In the genomic region with DNA sequence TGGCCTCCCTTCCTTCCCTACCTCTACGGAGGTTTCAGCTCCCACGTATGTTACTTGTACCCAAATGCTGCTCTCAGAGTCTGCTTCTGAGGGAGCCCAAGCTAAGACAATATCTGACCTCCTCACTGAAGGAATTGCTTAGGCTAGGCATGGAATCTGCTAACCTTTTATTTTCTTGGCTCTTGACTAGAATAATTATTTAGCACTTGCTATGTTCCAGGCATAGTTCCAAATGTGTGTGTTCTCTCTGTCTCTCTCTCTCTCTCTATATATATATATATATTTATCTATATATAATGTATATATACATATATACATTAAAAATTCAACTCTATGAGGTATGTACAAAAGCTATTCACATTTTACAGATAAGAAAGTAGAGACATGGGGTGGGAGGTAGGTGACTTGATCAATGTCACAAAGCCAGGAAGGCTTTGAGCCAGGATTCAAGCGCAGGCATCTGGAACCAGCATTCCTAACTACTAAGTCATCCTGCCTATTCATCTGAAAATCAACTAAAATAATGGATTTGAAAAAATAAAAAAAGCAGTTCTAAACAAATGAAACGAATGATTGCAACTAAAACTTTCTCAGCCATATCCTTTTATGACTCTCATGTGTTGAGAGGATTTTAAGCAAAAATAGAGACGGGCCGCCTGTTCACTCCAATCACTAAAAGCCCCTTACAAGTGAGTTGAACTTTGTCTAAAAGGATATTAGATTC, we compare ENCODE assay signal across 10 cellular contexts.
A peak's percentile ranks its signal among the peaks of the same experiment; 100 is the strongest.
DNase-seq lines count a peak whose midpoint lies in the region; ATAC-seq, FAIRE-seq and TF ChIP-seq lines count a peak whose summit lies in the region.
"Had no signal": no experiment of that assay in that cellular context is flagged by ENCODE, and none has a peak within 500 bp of the region (broad histone marks: within the 10 kb centered on the region; RNA-seq: fewer than 3 reads in every experiment).

No MANE protein-coding gene starts in this region.

- no peaks in the 10 kb centered on the region for H3K9me2 ChIP-seq in GM23248 (ENCODE audit: insufficient read depth)

- DNase-seq in GM23248, result peak; percentile 79
- peak; percentile 87 for DNase-seq in astrocyte (ENCODE audit: low read depth)
- no peak for DNase-seq in left cardiac atrium
- no peak for DNase-seq in NCI-H1092 (lab: John Stamatoyannopoulos, UW)
- no peak for DNase-seq in activated CD4-positive, alpha-beta memory T cell treated with anti-CD3 and anti-CD28 coated beads, Interleukin-2, amount 10 ng/mL, durations not matched to agents 7 days and 5 days
- DNase-seq: activated B cell treated with CpG ODN at 0.5 μM for 24 hours had no signal

- peaks cover 26% of the 10 kb centered on the region for H3K4me1 Mint-ChIP-seq in astrocyte (ENCODE audit: low read depth, unreplicated experiment)
- H3K4me1 Mint-ChIP-seq in activated CD4-positive, alpha-beta memory T cell treated with anti-CD3 and anti-CD28 coated beads, Interleukin-2, amount 10 ng/mL, durations not matched to agents 7 days and 5 days, result no peaks in the 10 kb centered on the region
- H3K4me1 Mint-ChIP-seq: activated B cell treated with CpG ODN at 0.5 μM for 24 hours had no signal

- peak overlapping the region; percentile 36; the same call in 1 of the 2 replicates for H3K9ac ChIP-seq in GM23248
- H3K9ac ChIP-seq in astrocyte (ENCODE audit: low read length), result peak overlapping the region; percentile 26

- POLR2A ChIA-PET in activated CD4-positive, alpha-beta memory T cell treated with anti-CD3 and anti-CD28 coated beads, Interleukin-2, amount 10 ng/mL, durations not matched to agents 7 days and 5 days (lab: Charles Lee), result no interaction called here

- H3K4me3 Mint-ChIP-seq in astrocyte (ENCODE audit: unreplicated experiment), result no peak overlapping the region
- H3K4me3 Mint-ChIP-seq in activated CD4-positive, alpha-beta memory T cell treated with anti-CD3 and anti-CD28 coated beads, Interleukin-2, amount 10 ng/mL, durations not matched to agents 7 days and 5 days, result no peak overlapping the region
- H3K4me3 Mint-ChIP-seq: activated B cell treated with CpG ODN at 0.5 μM for 24 hours had no signal

- CTCF ChIA-PET in activated CD4-positive, alpha-beta memory T cell treated with anti-CD3 and anti-CD28 coated beads, Interleukin-2, amount 10 ng/mL, durations not matched to agents 7 days and 5 days (lab: Charles Lee), result no interaction called here

- H3K9me3 ChIP-seq in GM23248 (ENCODE audit: low read depth) (no peaks in the 10 kb centered on the region), astrocyte (ENCODE audit: insufficient read depth, low read depth, low read length) (no peaks in the 10 kb centered on the region)
- H3K9me3 ChIP-seq: mucosa of descending colon had no signal

- peak overlapping the region; percentile 86 for H3K27ac Mint-ChIP-seq in astrocyte (ENCODE audit: unreplicated experiment)
- H3K27ac Mint-ChIP-seq in activated CD4-positive, alpha-beta memory T cell treated with anti-CD3 and anti-CD28 coated beads, Interleukin-2, amount 10 ng/mL, durations not matched to agents 7 days and 5 days, result no peak overlapping the region
- H3K27ac Mint-ChIP-seq: activated B cell treated with CpG ODN at 0.5 μM for 24 hours had no signal

- intact Hi-C loops in left cardiac atrium (cut with DNase I), result loop anchor here in 1 of 2 donors (10.0 kb wide), 1 partner anchor 189 kb away; the partner anchor contains the start of gene JAG1

- peaks cover 17% of the 10 kb centered on the region for H3K4me1 ChIP-seq in GM23248 (ENCODE audit: insufficient read depth)
- H3K4me1 ChIP-seq in astrocyte (ENCODE audit: insufficient read depth, low read length), result peaks cover 19% of the 10 kb centered on the region

- in situ Hi-C loops in GM23248 (cut with MboI), result no loop called here

- peak overlapping the region; percentile 76 for H2AFZ ChIP-seq in GM23248
- peak overlapping the region; percentile 14 for H2AFZ ChIP-seq in astrocyte (ENCODE audit: low read depth, low read length)

- H3K27ac ChIP-seq in GM23248, result peak overlapping the region; percentile 51
- peak overlapping the region; percentile 65 for H3K27ac ChIP-seq in astrocyte (ENCODE audit: low read depth, low read length)
- H3K27ac ChIP-seq in skin epidermis, result peak overlapping the region in 13 of 21 experiments; percentile 0 to 81 (median 57)

- 4 to 9% methylated on average over 6 of the region's 6 CpGs for WGBS in GM23248 (ENCODE audit: low coverage in 1 of 2, low lambda C conversion rate in 2 of 2, missing lambda C conversion rate in 2 of 2), 2 experiments

- H3K36me3 ChIP-seq in GM23248 (ENCODE audit: low read depth) (no peaks in the 10 kb centered on the region), astrocyte (ENCODE audit: insufficient read depth, low read length) (no peaks in the 10 kb centered on the region)

- H3F3A ChIP-seq in GM23248 (ENCODE audit: insufficient read depth), result peaks cover 13% of the 10 kb centered on the region

- H3K4me2 ChIP-seq in GM23248 (ENCODE audit: unreplicated experiment), result peak overlapping the region; percentile 92
- peak overlapping the region; percentile 77 for H3K4me2 ChIP-seq in astrocyte (ENCODE audit: low read length)

- no peak for TF ChIP-seq CTCF in astrocyte (IDR thresholded peaks at IDR 0.05; ENCODE audit: insufficient read depth, low read depth, low read length)

- peak; percentile 57 to 82 for ATAC-seq in left cardiac atrium
- no peak for ATAC-seq in GM21526 (IDR thresholded peaks at IDR 0.05; ENCODE audit: low FRiP score, unreplicated experiment)
- no peak for ATAC-seq in HG02759 (IDR thresholded peaks at IDR 0.05; ENCODE audit: unreplicated experiment)

- H4K20me1 ChIP-seq in GM23248 (ENCODE audit: insufficient read depth) (no peaks in the 10 kb centered on the region), astrocyte (ENCODE audit: insufficient read depth, low read length) (no peaks in the 10 kb centered on the region)

- H3K27me3 Mint-ChIP-seq in astrocyte (ENCODE audit: low read depth, unreplicated experiment), result no peaks in the 10 kb centered on the region
- no peaks in the 10 kb centered on the region for H3K27me3 Mint-ChIP-seq in activated CD4-positive, alpha-beta memory T cell treated with anti-CD3 and anti-CD28 coated beads, Interleukin-2, amount 10 ng/mL, durations not matched to agents 7 days and 5 days
- H3K27me3 Mint-ChIP-seq: activated B cell treated with CpG ODN at 0.5 μM for 24 hours had no signal

- H3K36me3 Mint-ChIP-seq in astrocyte (ENCODE audit: low read depth, unreplicated experiment), result peaks cover 3% of the 10 kb centered on the region
- no peaks in the 10 kb centered on the region for H3K36me3 Mint-ChIP-seq in activated CD4-positive, alpha-beta memory T cell treated with anti-CD3 and anti-CD28 coated beads, Interleukin-2, amount 10 ng/mL, durations not matched to agents 7 days and 5 days (ENCODE audit: low read depth)

- H3K4me3 ChIP-seq in GM23248 (peak overlapping the region; percentile 59), astrocyte (ENCODE audit: insufficient read depth, low read depth, low read length) (peak overlapping the region; percentile 7), skin epidermis (no peak overlapping the region)
- H3K4me3 ChIP-seq: mucosa of descending colon had no signal

- H3K27me3 ChIP-seq in GM23248 (replicated peaks; ENCODE audit: insufficient read depth) (no peaks in the 10 kb centered on the region), astrocyte (ENCODE audit: insufficient read depth, low read length) (no peaks in the 10 kb centered on the region)

- FAIRE-seq in astrocyte (lab: Jason Lieb, UNC), result peak; percentile 59

- H3K9me3 Mint-ChIP-seq in astrocyte (ENCODE audit: unreplicated experiment), result no peaks in the 10 kb centered on the region
- H3K9me3 Mint-ChIP-seq in activated CD4-positive, alpha-beta memory T cell treated with anti-CD3 and anti-CD28 coated beads, Interleukin-2, amount 10 ng/mL, durations not matched to agents 7 days and 5 days, result no peaks in the 10 kb centered on the region
- H3K9me3 Mint-ChIP-seq: activated B cell treated with CpG ODN at 0.5 μM for 24 hours had no signal

- no peaks in the 10 kb centered on the region for H3K79me2 ChIP-seq in GM23248 (ENCODE audit: insufficient read depth)
- no peaks in the 10 kb centered on the region for H3K79me2 ChIP-seq in astrocyte (ENCODE audit: insufficient read depth, low read length)

Comparison
In these comparisons a context has a peak if more than half of its experiments do, and no peak if none do; other contexts are left out.
1. DNase-seq: peak in GM23248 (single experiment) and astrocyte (single experiment); none in left cardiac atrium (single experiment), NCI-H1092 (single experiment) and activated CD4-positive, alpha-beta memory T cell treated with anti-CD3 and anti-CD28 coated beads, Interleukin-2, amount 10 ng/mL, durations not matched to agents 7 days and 5 days (single experiment).
2. H3K4me3 ChIP-seq: peak in GM23248 (single experiment) and astrocyte (single experiment); none in skin epidermis (0 of 7).
3. ATAC-seq: peak in left cardiac atrium (2 of 2); none in GM21526 (single experiment) and HG02759 (single experiment).
4. Peak in every context shown above with its lines, with median percentiles within 50 percentile points of each other: H3K27ac ChIP-seq.